2 cellular contexts compared by ENCODE assay signal in genomic region chr13:44765076-44765475, GRCh38.
TF ChIP-seq lines count a peak whose summit lies in the region.

No MANE protein-coding gene starts in this region.

TF ChIP-seq in SK-N-SH, 30 proteins besides CTCF, POLR2A, EP300 and RAD21 (continued from another document):
- TF ChIP-seq, protein P1, sequence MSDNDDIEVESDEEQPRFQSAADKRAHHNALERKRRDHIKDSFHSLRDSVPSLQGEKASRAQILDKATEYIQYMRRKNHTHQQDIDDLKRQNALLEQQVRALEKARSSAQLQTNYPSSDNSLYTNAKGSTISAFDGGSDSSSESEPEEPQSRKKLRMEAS (IDR thresholded peaks at IDR 0.05; ENCODE audit: low read depth), result no peak
TF ChIP-seq in SK-N-SH: peak in this region for 3.

TF ChIP-seq in SK-N-SH treated with all-trans-retinoic acid at 6 μM for 48 hours, 23 proteins besides CTCF, POLR2A, EP300 and RAD21 (continued from another document):
- TF ChIP-seq PATZ1 (CRISPR knock-in tag; IDR thresholded peaks at IDR 0.05; ENCODE audit: borderline replicate concordance) (no peak), ISL1 (CRISPR knock-in tag; IDR thresholded peaks at IDR 0.05) (no peak), CSDC2 (CRISPR knock-in tag; IDR thresholded peaks at IDR 0.05) (no peak), ZNF8 (CRISPR knock-in tag; IDR thresholded peaks at IDR 0.05) (no peak), TCF4 (CRISPR knock-in tag; IDR thresholded peaks at IDR 0.05; ENCODE audit: borderline replicate concordance) (no peak), TOX (CRISPR knock-in tag; IDR thresholded peaks at IDR 0.05; ENCODE audit: borderline replicate concordance) (no peak), ZC3H10 (CRISPR knock-in tag; IDR thresholded peaks at IDR 0.05) (no peak), ZFP30 (CRISPR knock-in tag; IDR thresholded peaks at IDR 0.05) (no peak), CREB5 (CRISPR knock-in tag; IDR thresholded peaks at IDR 0.05; ENCODE audit: low read depth) (no peak)
- TF ChIP-seq, protein P2, sequence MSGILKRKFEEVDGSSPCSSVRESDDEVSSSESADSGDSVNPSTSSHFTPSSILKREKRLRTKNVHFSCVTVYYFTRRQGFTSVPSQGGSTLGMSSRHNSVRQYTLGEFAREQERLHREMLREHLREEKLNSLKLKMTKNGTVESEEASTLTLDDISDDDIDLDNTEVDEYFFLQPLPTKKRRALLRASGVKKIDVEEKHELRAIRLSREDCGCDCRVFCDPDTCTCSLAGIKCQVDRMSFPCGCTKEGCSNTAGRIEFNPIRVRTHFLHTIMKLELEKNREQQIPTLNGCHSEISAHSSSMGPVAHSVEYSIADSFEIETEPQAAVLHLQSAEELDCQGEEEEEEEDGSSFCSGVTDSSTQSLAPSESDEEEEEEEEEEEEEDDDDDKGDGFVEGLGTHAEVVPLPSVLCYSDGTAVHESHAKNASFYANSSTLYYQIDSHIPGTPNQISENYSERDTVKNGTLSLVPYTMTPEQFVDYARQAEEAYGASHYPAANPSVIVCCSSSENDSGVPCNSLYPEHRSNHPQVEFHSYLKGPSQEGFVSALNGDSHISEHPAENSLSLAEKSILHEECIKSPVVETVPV (CRISPR knock-in tag; IDR thresholded peaks at IDR 0.05), result no peak
